Comparison of ENCODE assay signal across 14 cellular contexts in genomic region chr10:79402951-79403350, GRCh38. TPM values are rescaled to one million over a fixed set of nuclear protein-coding genes. Genes with fewer than 3 reads are reported as not detected.
DNase-seq lines count a peak whose midpoint lies in the region; ATAC-seq and TF ChIP-seq lines count a peak whose summit lies in the region.
"Had no signal": no experiment of that assay in that cellular context is flagged by ENCODE, and none has a peak within 500 bp of the region (broad histone marks: within the 10 kb centered on the region; RNA-seq: fewer than 3 reads in every experiment).

No MANE protein-coding gene starts in this region.

- H3K27ac ChIP-seq in GM23338 (ENCODE audit: low read depth) (no peak overlapping the region), caudate nucleus (ENCODE audit: low read depth, low read length) (peak overlapping the region; percentile 98), layer of hippocampus (ENCODE audit: low read depth, low read length) (peak overlapping the region; percentile 99), sigmoid colon (no peak overlapping the region)
- H3K27ac ChIP-seq: esophagus muscularis mucosa, vagina had no signal

- H3K27me3 ChIP-seq in GM23338 (ENCODE audit: insufficient read depth): no peaks in the 10 kb centered on the region
- H3K27me3 ChIP-seq in layer of hippocampus (ENCODE audit: control insufficient read depth, insufficient read depth, low read length): no peaks in the 10 kb centered on the region
- H3K27me3 ChIP-seq in sigmoid colon: no peaks in the 10 kb centered on the region
- H3K27me3 ChIP-seq: esophagus muscularis mucosa, vagina had no signal

- H3K27ac Mint-ChIP-seq in GM23338: peak overlapping the region; percentile 65; the same call in 1 of the 2 replicates
- H3K27ac Mint-ChIP-seq: naive thymus-derived CD4-positive, alpha-beta T cell had no signal

- H3K4me1 ChIP-seq in GM23338 (ENCODE audit: insufficient read depth) (peaks cover 16% of the 10 kb centered on the region), sigmoid colon (no peaks in the 10 kb centered on the region)
- H3K4me1 ChIP-seq: esophagus muscularis mucosa had no signal

- no peak overlapping the region; the same call in 2 of the 3 replicates for H3K4me3 Mint-ChIP-seq in GM23338
- H3K4me3 Mint-ChIP-seq: naive thymus-derived CD4-positive, alpha-beta T cell had no signal

- DNase-seq in GM23338 (ENCODE audit: low spot score) (no peak), caudate nucleus (lab: John Stamatoyannopoulos, UW) (no peak), sigmoid colon (peak; percentile 67), NCI-H69 (lab: John Stamatoyannopoulos, UW) (no peak), GOT3 (lab: John Stamatoyannopoulos, UW) (no peak)
- DNase-seq: activated CD4-positive, alpha-beta T cell treated with anti-CD3 and anti-CD28 coated beads for 48 hours; Calu3; naive thymus-derived CD4-positive, alpha-beta T cell; OCI-M1 had no signal

- no peak for TF ChIP-seq EP300 in sigmoid colon (IDR thresholded peaks at IDR 0.05)

- ATAC-seq in GM23338 (no peak), GM18868 (IDR thresholded peaks at IDR 0.05; ENCODE audit: unreplicated experiment) (no peak), GM18858 (IDR thresholded peaks at IDR 0.05; ENCODE audit: unreplicated experiment) (no peak)
- ATAC-seq: naive thymus-derived CD4-positive, alpha-beta T cell had no signal

- no peak overlapping the region for H3K4me2 ChIP-seq in GM23338

- TF ChIP-seq CTCF in GM23338 (conservative IDR thresholded peaks at IDR 0.05; ENCODE audit: low read depth in 2 of 2) (no peak), sigmoid colon (IDR thresholded peaks at IDR 0.05) (no peak)

- no peaks in the 10 kb centered on the region for H3K36me3 Mint-ChIP-seq in GM23338 (ENCODE audit: low read depth)
- H3K36me3 Mint-ChIP-seq: naive thymus-derived CD4-positive, alpha-beta T cell had no signal

- H4K20me1 ChIP-seq in GM23338 (replicated peaks; ENCODE audit: insufficient read depth): no peaks in the 10 kb centered on the region

- H3K36me3 ChIP-seq in GM23338 (ENCODE audit: insufficient read depth): no peaks in the 10 kb centered on the region
- H3K36me3 ChIP-seq in sigmoid colon: no peaks in the 10 kb centered on the region
- H3K36me3 ChIP-seq: vagina had no signal

- WGBS in sigmoid colon, 2 donors: 67 to 74% methylated on average over 8 of the region's 8 CpGs

- H3K27me3 Mint-ChIP-seq in GM23338 (ENCODE audit: insufficient read depth, low read depth, poor library complexity): peaks cover 9% of the 10 kb centered on the region

- no peaks in the 10 kb centered on the region for H3F3A ChIP-seq in GM23338 (replicated peaks; ENCODE audit: low read depth)

- H3K4me1 Mint-ChIP-seq in GM23338: peaks cover 53% of the 10 kb centered on the region

- TF ChIP-seq POLR2A in sigmoid colon (IDR thresholded peaks at IDR 0.05): no peak

- intact Hi-C loops in sigmoid colon (cut with DNase I): no loop called here

- H2AFZ ChIP-seq in GM23338: no peak overlapping the region

- no peaks in the 10 kb centered on the region for H3K79me2 ChIP-seq in GM23338 (replicated peaks; ENCODE audit: insufficient read depth)

- no peak overlapping the region for H3K4me3 ChIP-seq in GM23338
- H3K4me3 ChIP-seq in sigmoid colon: no peak overlapping the region

- no peaks in the 10 kb centered on the region for H3K9me3 ChIP-seq in sigmoid colon
- H3K9me3 ChIP-seq: esophagus muscularis mucosa, vagina had no signal

- no peaks in the 10 kb centered on the region; the same call in 2 of the 3 replicates for H3K9me3 Mint-ChIP-seq in GM23338

- H3K9me2 ChIP-seq in GM23338 (ENCODE audit: insufficient read depth): no peaks in the 10 kb centered on the region

TF ChIP-seq in GM23338, 12 proteins besides CTCF, POLR2A, EP300 and RAD21:
- TF ChIP-seq, protein P1, sequence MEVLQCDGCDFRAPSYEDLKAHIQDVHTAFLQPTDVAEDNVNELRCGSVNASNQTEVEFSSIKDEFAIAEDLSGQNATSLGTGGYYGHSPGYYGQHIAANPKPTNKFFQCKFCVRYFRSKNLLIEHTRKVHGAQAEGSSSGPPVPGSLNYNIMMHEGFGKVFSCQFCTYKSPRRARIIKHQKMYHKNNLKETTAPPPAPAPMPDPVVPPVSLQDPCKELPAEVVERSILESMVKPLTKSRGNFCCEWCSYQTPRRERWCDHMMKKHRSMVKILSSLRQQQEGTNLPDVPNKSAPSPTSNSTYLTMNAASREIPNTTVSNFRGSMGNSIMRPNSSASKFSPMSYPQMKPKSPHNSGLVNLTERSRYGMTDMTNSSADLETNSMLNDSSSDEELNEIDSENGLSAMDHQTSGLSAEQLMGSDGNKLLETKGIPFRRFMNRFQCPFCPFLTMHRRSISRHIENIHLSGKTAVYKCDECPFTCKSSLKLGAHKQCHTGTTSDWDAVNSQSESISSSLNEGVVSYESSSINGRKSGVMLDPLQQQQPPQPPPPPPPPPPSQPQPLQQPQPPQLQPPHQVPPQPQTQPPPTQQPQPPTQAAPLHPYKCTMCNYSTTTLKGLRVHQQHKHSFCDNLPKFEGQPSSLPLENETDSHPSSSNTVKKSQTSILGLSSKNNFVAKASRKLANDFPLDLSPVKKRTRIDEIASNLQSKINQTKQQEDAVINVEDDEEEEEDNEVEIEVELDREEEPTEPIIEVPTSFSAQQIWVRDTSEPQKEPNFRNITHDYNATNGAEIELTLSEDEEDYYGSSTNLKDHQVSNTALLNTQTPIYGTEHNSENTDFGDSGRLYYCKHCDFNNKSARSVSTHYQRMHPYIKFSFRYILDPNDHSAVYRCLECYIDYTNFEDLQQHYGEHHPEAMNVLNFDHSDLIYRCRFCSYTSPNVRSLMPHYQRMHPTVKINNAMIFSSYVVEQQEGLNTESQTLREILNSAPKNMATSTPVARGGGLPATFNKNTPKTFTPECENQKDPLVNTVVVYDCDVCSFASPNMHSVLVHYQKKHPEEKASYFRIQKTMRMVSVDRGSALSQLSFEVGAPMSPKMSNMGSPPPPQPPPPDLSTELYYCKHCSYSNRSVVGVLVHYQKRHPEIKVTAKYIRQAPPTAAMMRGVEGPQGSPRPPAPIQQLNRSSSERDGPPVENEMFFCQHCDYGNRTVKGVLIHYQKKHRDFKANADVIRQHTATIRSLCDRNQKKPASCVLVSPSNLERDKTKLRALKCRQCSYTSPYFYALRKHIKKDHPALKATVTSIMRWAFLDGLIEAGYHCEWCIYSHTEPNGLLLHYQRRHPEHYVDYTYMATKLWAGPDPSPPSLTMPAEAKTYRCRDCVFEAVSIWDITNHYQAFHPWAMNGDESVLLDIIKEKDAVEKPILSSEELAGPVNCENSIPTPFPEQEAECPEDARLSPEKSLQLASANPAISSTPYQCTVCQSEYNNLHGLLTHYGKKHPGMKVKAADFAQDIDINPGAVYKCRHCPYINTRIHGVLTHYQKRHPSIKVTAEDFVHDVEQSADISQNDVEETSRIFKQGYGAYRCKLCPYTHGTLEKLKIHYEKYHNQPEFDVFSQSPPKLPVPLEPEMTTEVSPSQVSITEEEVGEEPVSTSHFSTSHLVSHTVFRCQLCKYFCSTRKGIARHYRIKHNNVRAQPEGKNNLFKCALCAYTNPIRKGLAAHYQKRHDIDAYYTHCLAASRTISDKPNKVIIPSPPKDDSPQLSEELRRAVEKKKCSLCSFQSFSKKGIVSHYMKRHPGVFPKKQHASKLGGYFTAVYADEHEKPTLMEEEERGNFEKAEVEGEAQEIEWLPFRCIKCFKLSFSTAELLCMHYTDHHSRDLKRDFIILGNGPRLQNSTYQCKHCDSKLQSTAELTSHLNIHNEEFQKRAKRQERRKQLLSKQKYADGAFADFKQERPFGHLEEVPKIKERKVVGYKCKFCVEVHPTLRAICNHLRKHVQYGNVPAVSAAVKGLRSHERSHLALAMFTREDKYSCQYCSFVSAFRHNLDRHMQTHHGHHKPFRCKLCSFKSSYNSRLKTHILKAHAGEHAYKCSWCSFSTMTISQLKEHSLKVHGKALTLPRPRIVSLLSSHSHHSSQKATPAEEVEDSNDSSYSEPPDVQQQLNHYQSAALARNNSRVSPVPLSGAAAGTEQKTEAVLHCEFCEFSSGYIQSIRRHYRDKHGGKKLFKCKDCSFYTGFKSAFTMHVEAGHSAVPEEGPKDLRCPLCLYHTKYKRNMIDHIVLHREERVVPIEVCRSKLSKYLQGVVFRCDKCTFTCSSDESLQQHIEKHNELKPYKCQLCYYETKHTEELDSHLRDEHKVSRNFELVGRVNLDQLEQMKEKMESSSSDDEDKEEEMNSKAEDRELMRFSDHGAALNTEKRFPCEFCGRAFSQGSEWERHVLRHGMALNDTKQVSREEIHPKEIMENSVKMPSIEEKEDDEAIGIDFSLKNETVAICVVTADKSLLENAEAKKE (CRISPR knock-in tag; IDR thresholded peaks at IDR 0.05): no peak
- TF ChIP-seq POLR2AphosphoS5 (IDR thresholded peaks at IDR 0.05; ENCODE audit: low read depth) (no peak), JUNB (IDR thresholded peaks at IDR 0.05; ENCODE audit: unreplicated experiment) (no peak)

RNA-seq across cellular contexts. Expression of gene ZCCHC24, which starts 42.5 kb away (rescaled TPM):
- 7.2 and 10.1 TPM in 2 replicates for total RNA-seq in GM23338 (2014; rRNA removed; shearing (Covaris generic))
- polyA plus RNA-seq in GM23338 (2016; fragmentation: Nextera tagmentation; extraction: Ambion mirVana): 2.0 and 2.9 TPM in 2 replicates
- 100 to 1,000 TPM in 3 of 4 donors, 10 to 100 TPM in 1; 82.6 to 141 (median 121) TPM for total RNA-seq in sigmoid colon
- 10 to 100 TPM in 2 of 3 donors, 1 to 10 TPM in 1; 7.6 to 31.2 (median 21.1) TPM for polyA plus RNA-seq in sigmoid colon

RNA-seq across cellular contexts. Expression of gene PPIF, which starts 55.7 kb away (rescaled TPM):
- total RNA-seq in GM23338 (2014; rRNA removed; shearing (Covaris generic)): 42.4 and 43.6 TPM in 2 replicates
- 29.5 and 32.1 TPM in 2 replicates for polyA plus RNA-seq in GM23338 (2016; fragmentation: Nextera tagmentation; extraction: Ambion mirVana)
- total RNA-seq in sigmoid colon: 10 to 100 TPM; 26.4 to 48.5 (median 32.5) TPM
- 10 to 100 TPM; 60.7 to 74.9 (median 71.9) TPM for polyA plus RNA-seq in sigmoid colon

Comparison
In these comparisons a context has a peak if more than half of its experiments do, and no peak if none do; other contexts are left out.
1. H3K27ac ChIP-seq: peak in caudate nucleus (single experiment) and layer of hippocampus (single experiment); none in GM23338 (single experiment) and sigmoid colon (0 of 4).